Comparison of ENCODE assay signal across 2 cellular contexts in genomic region chr2:25912851-25913695, GRCh38.
TF ChIP-seq lines count a peak whose summit lies in the region.

No MANE protein-coding gene starts in this region.

TF ChIP-seq in HEK293, 187 proteins besides CTCF, POLR2A, EP300 and RAD21 (continued from another document):
- peak; percentile 36 for TF ChIP-seq GLIS1 (tag by site-specific recombination; IDR thresholded peaks at IDR 0.05)

TF ChIP-seq in SK-N-SH, 30 proteins besides CTCF, POLR2A, EP300 and RAD21 (continued from another document):
- TF ChIP-seq RFX5 (IDR thresholded peaks at IDR 0.05; ENCODE audit: low read length): no peak
- TF ChIP-seq ELF1 (IDR thresholded peaks at IDR 0.05): no peak
- TF ChIP-seq, protein P1, sequence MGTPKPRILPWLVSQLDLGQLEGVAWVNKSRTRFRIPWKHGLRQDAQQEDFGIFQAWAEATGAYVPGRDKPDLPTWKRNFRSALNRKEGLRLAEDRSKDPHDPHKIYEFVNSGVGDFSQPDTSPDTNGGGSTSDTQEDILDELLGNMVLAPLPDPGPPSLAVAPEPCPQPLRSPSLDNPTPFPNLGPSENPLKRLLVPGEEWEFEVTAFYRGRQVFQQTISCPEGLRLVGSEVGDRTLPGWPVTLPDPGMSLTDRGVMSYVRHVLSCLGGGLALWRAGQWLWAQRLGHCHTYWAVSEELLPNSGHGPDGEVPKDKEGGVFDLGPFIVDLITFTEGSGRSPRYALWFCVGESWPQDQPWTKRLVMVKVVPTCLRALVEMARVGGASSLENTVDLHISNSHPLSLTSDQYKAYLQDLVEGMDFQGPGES (IDR thresholded peaks at IDR 0.05; ENCODE audit: low read depth, low read length): no peak
- TF ChIP-seq GABPA (IDR thresholded peaks at IDR 0.05; ENCODE audit: low read depth): no peak
- no peak for TF ChIP-seq RXRA (IDR thresholded peaks at IDR 0.05; ENCODE audit: borderline replicate concordance, low read depth)
- no peak for TF ChIP-seq NFIC (IDR thresholded peaks at IDR 0.05; ENCODE audit: borderline replicate concordance)
- peak; percentile 25; the same call in 1 of the 2 replicates for TF ChIP-seq GATA2 (CRISPR knock-in tag; IDR thresholded peaks at IDR 0.05)
- 0 out of 2 replicates have a peak, but pooled peaks have one; percentile 22 for TF ChIP-seq TCF12 (IDR thresholded peaks at IDR 0.05)
